In the genomic region with DNA sequence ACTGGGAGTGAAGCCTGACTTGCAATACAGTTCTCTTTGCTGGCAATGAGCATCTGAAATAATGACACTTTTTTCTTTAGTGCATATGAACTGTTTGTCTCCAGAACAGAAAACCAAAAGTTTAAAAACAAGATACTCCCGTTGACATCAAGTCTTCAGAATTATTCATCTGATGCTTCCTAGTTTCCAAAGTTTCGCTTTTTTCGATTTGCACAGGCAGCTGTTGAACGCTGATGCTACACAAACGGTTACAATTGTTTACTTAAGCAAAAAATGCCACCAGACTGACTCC, we compare ENCODE assay signal across 8 cellular contexts. TPM values are rescaled to one million over a fixed set of nuclear protein-coding genes. Genes with fewer than 3 reads are reported as not detected.
DNase-seq lines count a peak whose midpoint lies in the region; ATAC-seq and TF ChIP-seq lines count a peak whose summit lies in the region.

No MANE protein-coding gene starts in this region.

- peaks cover 37% of the 10 kb centered on the region for H3K4me1 ChIP-seq in left ventricle myocardium inferior
- H3K4me1 ChIP-seq in uterus: no peaks in the 10 kb centered on the region

- H3K27me3 Mint-ChIP-seq in mesothelial cell of epicardium (ENCODE audit: low read depth): no peaks in the 10 kb centered on the region

- H3K27ac Mint-ChIP-seq in mesothelial cell of epicardium: peak overlapping the region; percentile 99

- TF ChIP-seq CTCF in left ventricle myocardium inferior (IDR thresholded peaks at IDR 0.05; ENCODE audit: borderline replicate concordance): no peak
- no peak for TF ChIP-seq CTCF in cardiac fibroblast (IDR thresholded peaks at IDR 0.05; ENCODE audit: low read depth, low read length)
- TF ChIP-seq CTCF in mesothelial cell of epicardium (IDR thresholded peaks at IDR 0.05; ENCODE audit: unreplicated experiment): no peak
- no peak for TF ChIP-seq CTCF in uterus (IDR thresholded peaks at IDR 0.05)

- H3K9me3 Mint-ChIP-seq in mesothelial cell of epicardium: no peaks in the 10 kb centered on the region

- H3K36me3 ChIP-seq in left ventricle myocardium inferior: peaks cover 17% of the 10 kb centered on the region
- no peaks in the 10 kb centered on the region for H3K36me3 ChIP-seq in uterus

- H3K9me3 ChIP-seq in left ventricle myocardium inferior (replicated peaks) (no peaks in the 10 kb centered on the region), uterus (no peaks in the 10 kb centered on the region)

- peaks cover 3% of the 10 kb centered on the region for H3K36me3 Mint-ChIP-seq in mesothelial cell of epicardium

- H3K4me3 Mint-ChIP-seq in mesothelial cell of epicardium: peak overlapping the region; percentile 96

- no peak for TF ChIP-seq POLR2A in uterus (IDR thresholded peaks at IDR 0.05)

- DNase-seq in left ventricle myocardium inferior: no peak
- no peak for DNase-seq in left ventricle myocardium superior
- no peak for DNase-seq in cardiac fibroblast (ENCODE audit: low read depth in 2 of 2)
- no peak for DNase-seq in mesothelial cell of epicardium (ENCODE audit: low spot score in 2 of 2, unreplicated experiment in 2 of 2)
- DNase-seq in uterus: no peak
- DNase-seq in SKM-1 treated with dmso at 0.1 percent for 144 hours (lab: John Stamatoyannopoulos, UW; ENCODE audit: unreplicated experiment): no peak

- ATAC-seq in left ventricle myocardium superior (no peak), GM21529 (IDR thresholded peaks at IDR 0.05; ENCODE audit: unreplicated experiment) (no peak), GM19395 (IDR thresholded peaks at IDR 0.05; ENCODE audit: unreplicated experiment) (no peak)

- H3K27me3 ChIP-seq in left ventricle myocardium inferior (ENCODE audit: low read depth) (no peaks in the 10 kb centered on the region), uterus (no peaks in the 10 kb centered on the region)

- intact Hi-C loops in left ventricle myocardium inferior (cut with micrococcal nuclease) (no loop called here), left ventricle myocardium superior (cut with micrococcal nuclease) (no loop called here), uterus (cut with DNase I; ENCODE audit: low total_unique reads) (no loop called here)

- H3K4me3 ChIP-seq in left ventricle myocardium inferior: peak overlapping the region; percentile 85
- peak overlapping the region; percentile 80 to 82 for H3K4me3 ChIP-seq in cardiac fibroblast (replicated peaks in 1 of 2; ENCODE audit: low read depth in 2 of 2, low read length in 2 of 2)
- peak overlapping the region; percentile 74 to 88 for H3K4me3 ChIP-seq in uterus

- peak overlapping the region; percentile 97 for H3K27ac ChIP-seq in left ventricle myocardium inferior (replicated peaks)
- H3K27ac ChIP-seq in uterus: peak overlapping the region; percentile 99 to 100

- peaks cover 26% of the 10 kb centered on the region for H3K4me1 Mint-ChIP-seq in mesothelial cell of epicardium

RNA-seq across cellular contexts. Expression of gene BIRC2, which starts 0.6 kb away (rescaled TPM):
- total RNA-seq in left ventricle myocardium inferior (30.4 TPM), left ventricle myocardium superior (31.1 TPM), mesothelial cell of epicardium (39.8 to 42.8 TPM (median 42.7 TPM) in 3 replicates), uterus (100 to 1,000 TPM in 1 of 4 donors, 10 to 100 TPM in 3; 40.1 to 106 (median 53.5) TPM)

RNA-seq across cellular contexts. Expression of gene BIRC3, which starts 29.1 kb away (rescaled TPM):
- total RNA-seq in left ventricle myocardium inferior: 8.1 TPM
- total RNA-seq in left ventricle myocardium superior: 8.2 TPM
- total RNA-seq in mesothelial cell of epicardium: 1.4 to 2.2 TPM (median 1.8 TPM) in 3 replicates
- total RNA-seq in uterus: 100 to 1,000 TPM in 1 of 4 donors, 10 to 100 TPM in 1, 1 to 10 TPM in 2; 1.5 to 102 (median 8.7) TPM
